Comparison of ENCODE assay signal across 15 cellular contexts in genomic region chr16:87762071-87762571, GRCh38. TPM values are rescaled to one million over a fixed set of nuclear protein-coding genes. Genes with fewer than 3 reads are reported as not detected.
DNase-seq lines count a peak whose midpoint lies in the region; ATAC-seq and TF ChIP-seq lines count a peak whose summit lies in the region.
"Had no signal": no experiment of that assay in that cellular context is flagged by ENCODE, and none has a peak within 500 bp of the region (broad histone marks: within the 10 kb centered on the region; RNA-seq: fewer than 3 reads in every experiment).

No MANE protein-coding gene starts in this region.

- H3K36me3 ChIP-seq in CD8-positive, alpha-beta T cell (ENCODE audit: insufficient read depth, low read length), result peaks cover 39% of the 10 kb centered on the region
- H3K36me3 ChIP-seq in naive thymus-derived CD4-positive, alpha-beta T cell (ENCODE audit: control insufficient read depth in 2 of 3, insufficient read depth in 3 of 3, low read length in 3 of 3), result peaks cover 0 to 57% (median 7%) of the 10 kb centered on the region in 3 experiments
- H3K36me3 ChIP-seq: colonic mucosa had no signal

- ATAC-seq in CD8-positive, alpha-beta T cell, result peak; percentile 45
- ATAC-seq in naive thymus-derived CD4-positive, alpha-beta T cell, result peak; percentile 64
- ATAC-seq: stimulated activated naive B cell treated with anti-CD40 and anti-IgM and Interleukin-4, amounts not matched to agents 10 μg/mL and 1 μg/mL and 100 μg/mL, for 72 hours had no signal

- H3K4me1 ChIP-seq in CD8-positive, alpha-beta T cell (ENCODE audit: insufficient read depth, low read length), result peaks cover 46% of the 10 kb centered on the region
- H3K4me1 ChIP-seq in naive thymus-derived CD4-positive, alpha-beta T cell (ENCODE audit: control insufficient read depth in 2 of 2, insufficient read depth in 2 of 2, low read length in 2 of 2), result peaks cover 25 to 45% of the 10 kb centered on the region in 2 donors

- no peak for TF ChIP-seq CTCF in CD8-positive, alpha-beta T cell (IDR thresholded peaks at IDR 0.05)
- TF ChIP-seq CTCF in HFFc6 (IDR thresholded peaks at IDR 0.05), result no peak
- TF ChIP-seq CTCF in osteocyte (IDR thresholded peaks at IDR 0.05), result no peak

- no peaks in the 10 kb centered on the region for H3K27me3 Mint-ChIP-seq in CD8-positive, alpha-beta T cell (ENCODE audit: low read depth)
- no peaks in the 10 kb centered on the region for H3K27me3 Mint-ChIP-seq in naive thymus-derived CD4-positive, alpha-beta T cell
- peaks cover 4% of the 10 kb centered on the region for H3K27me3 Mint-ChIP-seq in HFFc6 (ENCODE audit: insufficient read depth)
- no peaks in the 10 kb centered on the region for H3K27me3 Mint-ChIP-seq in osteocyte (ENCODE audit: unreplicated experiment)
- H3K27me3 Mint-ChIP-seq: stimulated activated naive B cell treated with anti-CD40 and anti-IgM and Interleukin-4, amounts not matched to agents 10 μg/mL and 1 μg/mL and 100 μg/mL, for 72 hours had no signal

- H3K36me3 Mint-ChIP-seq in CD8-positive, alpha-beta T cell, result peaks cover 62% of the 10 kb centered on the region
- H3K36me3 Mint-ChIP-seq in naive thymus-derived CD4-positive, alpha-beta T cell, result peaks cover 0 to 39% (median 17%) of the 10 kb centered on the region in 5 donors
- H3K36me3 Mint-ChIP-seq in HFFc6 (ENCODE audit: low read depth) (peaks cover 10% of the 10 kb centered on the region), osteocyte (ENCODE audit: unreplicated experiment) (peaks cover 14% of the 10 kb centered on the region)

- POLR2A ChIA-PET in CD8-positive, alpha-beta T cell (lab: Charles Lee), result interaction anchor here (0.5 kb wide), 1 partner anchor 7 kb away, joined by 3 read pairs; no protein-coding TSS in a partner anchor
- POLR2A ChIA-PET in naive thymus-derived CD4-positive, alpha-beta T cell (lab: Charles Lee), result no interaction called here

- no peaks in the 10 kb centered on the region for H3K9me3 ChIP-seq in CD8-positive, alpha-beta T cell (ENCODE audit: low read length)
- H3K9me3 ChIP-seq in naive thymus-derived CD4-positive, alpha-beta T cell (ENCODE audit: control insufficient read depth in 2 of 3, low read length in 3 of 3), result no peaks in the 10 kb centered on the region
- H3K9me3 ChIP-seq: colonic mucosa had no signal

- DNase-seq in CD8-positive, alpha-beta T cell, result peak; percentile 12 to 80 (median 45)
- DNase-seq in NAMALWA (ENCODE audit: low spot score) (peak; percentile 40), C1 segment of cervical spinal cord (lab: John Stamatoyannopoulos, UW) (no peak), HFFc6 (no peak), HPDE6-E6E7 (ENCODE audit: extremely low spot score) (no peak), osteocyte (ENCODE audit: extremely low spot score, unreplicated experiment) (no peak)
- DNase-seq in activated CD8-positive, alpha-beta memory T cell treated with anti-CD3 and anti-CD28 coated beads, Interleukin-2, amount 50 U/mL, for 4 hours, result peak; percentile 49
- DNase-seq in naive thymus-derived CD4-positive, alpha-beta T cell, result no peak
- DNase-seq: anterior cingulate cortex; DND-41; islet precursor cell; NCI-H1048; stimulated activated CD4-positive, alpha-beta T cell treated with anti-CD3 and anti-CD28 coated beads, Interleukin-4, amount 100 ng/mL, for 24 hours; stimulated activated naive B cell treated with anti-CD40 and anti-IgM and Interleukin-4, amounts not matched to agents 10 μg/mL and 1 μg/mL and 100 μg/mL, for 72 hours had no signal

- peak overlapping the region; percentile 90 for H3K27ac Mint-ChIP-seq in CD8-positive, alpha-beta T cell
- peak overlapping the region in 5 of 9 donors; percentile 2 to 77 (median 31) for H3K27ac Mint-ChIP-seq in naive thymus-derived CD4-positive, alpha-beta T cell
- H3K27ac Mint-ChIP-seq in HFFc6 (no peak overlapping the region), osteocyte (ENCODE audit: unreplicated experiment) (no peak overlapping the region)
- H3K27ac Mint-ChIP-seq: stimulated activated naive B cell treated with anti-CD40 and anti-IgM and Interleukin-4, amounts not matched to agents 10 μg/mL and 1 μg/mL and 100 μg/mL, for 72 hours had no signal

- no peak overlapping the region for H3K4me3 ChIP-seq in CD8-positive, alpha-beta T cell (ENCODE audit: low read depth, low read length)
- no peak overlapping the region for H3K4me3 ChIP-seq in naive thymus-derived CD4-positive, alpha-beta T cell (ENCODE audit: low read length)
- H3K4me3 ChIP-seq: colonic mucosa had no signal

- no peaks in the 10 kb centered on the region for H3K27me3 ChIP-seq in CD8-positive, alpha-beta T cell (ENCODE audit: insufficient read depth, low read length)
- H3K27me3 ChIP-seq in naive thymus-derived CD4-positive, alpha-beta T cell (ENCODE audit: control insufficient read depth in 2 of 2, insufficient read depth in 2 of 2, low read length in 2 of 2), result no peaks in the 10 kb centered on the region
- H3K27me3 ChIP-seq: colonic mucosa had no signal

- peaks cover 51% of the 10 kb centered on the region for H3K4me1 Mint-ChIP-seq in CD8-positive, alpha-beta T cell (ENCODE audit: low read depth)
- H3K4me1 Mint-ChIP-seq in naive thymus-derived CD4-positive, alpha-beta T cell, result peaks cover 19 to 55% (median 44%) of the 10 kb centered on the region in 7 donors
- H3K4me1 Mint-ChIP-seq in HFFc6 (ENCODE audit: low read depth) (peaks cover 31% of the 10 kb centered on the region), osteocyte (ENCODE audit: unreplicated experiment) (peaks cover 15% of the 10 kb centered on the region)

- peak overlapping the region; percentile 53 for H3K4me3 Mint-ChIP-seq in CD8-positive, alpha-beta T cell
- peak overlapping the region in 8 of 10 donors; percentile 8 to 66 (median 32) for H3K4me3 Mint-ChIP-seq in naive thymus-derived CD4-positive, alpha-beta T cell
- H3K4me3 Mint-ChIP-seq in HFFc6 (no peak overlapping the region), osteocyte (ENCODE audit: unreplicated experiment) (no peak overlapping the region)
- H3K4me3 Mint-ChIP-seq: stimulated activated naive B cell treated with anti-CD40 and anti-IgM and Interleukin-4, amounts not matched to agents 10 μg/mL and 1 μg/mL and 100 μg/mL, for 72 hours had no signal

- no peaks in the 10 kb centered on the region for H3K9me3 Mint-ChIP-seq in CD8-positive, alpha-beta T cell
- H3K9me3 Mint-ChIP-seq in naive thymus-derived CD4-positive, alpha-beta T cell, result no peaks in the 10 kb centered on the region
- H3K9me3 Mint-ChIP-seq in HFFc6, result no peaks in the 10 kb centered on the region
- no peaks in the 10 kb centered on the region for H3K9me3 Mint-ChIP-seq in osteocyte (ENCODE audit: unreplicated experiment)
- H3K9me3 Mint-ChIP-seq: stimulated activated naive B cell treated with anti-CD40 and anti-IgM and Interleukin-4, amounts not matched to agents 10 μg/mL and 1 μg/mL and 100 μg/mL, for 72 hours had no signal

- CTCF ChIA-PET in CD8-positive, alpha-beta T cell (lab: Charles Lee), result interaction anchor here (0.8 to 9.3 kb wide), 3 partner anchors 10 to 126 kb away, joined by 4 to 71 read pairs (median 5); no protein-coding TSS in a partner anchor
- CTCF ChIA-PET in naive thymus-derived CD4-positive, alpha-beta T cell (lab: Charles Lee), result interaction anchor here (1.1 kb wide), 1 partner anchor 17 kb away, joined by 3 read pairs; no protein-coding TSS in a partner anchor

- peak overlapping the region; percentile 36 for H3K27ac ChIP-seq in CD8-positive, alpha-beta T cell (ENCODE audit: low read depth, low read length)
- H3K27ac ChIP-seq in naive thymus-derived CD4-positive, alpha-beta T cell (ENCODE audit: low read depth, low read length), result no peak overlapping the region

- intact Hi-C loops in CD8-positive, alpha-beta T cell (cut with DNase I, micrococcal nuclease), result loop anchor here (5.0 to 10.0 kb wide), 2 partner anchors 943 to 1095 kb away; partner anchors contain the start of genes CTU2 (in 1 of the 2), GALNS (in 1 of the 2), RNF166 (in 1 of the 2) and TRAPPC2L (in 1 of the 2)
- intact Hi-C loops in naive thymus-derived CD4-positive, alpha-beta T cell (cut with micrococcal nuclease), result loop anchor here in 1 of 2 donors (10.0 kb wide), 1 partner anchor 1197 kb away; the partner anchor contains the start of gene FOXC2

RNA-seq across cellular contexts. Expression of gene KLHDC4, which starts 3.7 kb away (rescaled TPM):
- total RNA-seq in CD8-positive, alpha-beta T cell, result 10 to 100 TPM; 74.0 to 81.6 TPM
- 100 to 1,000 TPM in 2 of 5 experiments, 10 to 100 TPM in 3; 82.9 to 110 (median 85.3) TPM for total RNA-seq in naive thymus-derived CD4-positive, alpha-beta T cell
- 10 to 100 TPM; 20.0 to 29.6 TPM for polyA plus RNA-seq in naive thymus-derived CD4-positive, alpha-beta T cell
- 10 to 100 TPM; 18.4 to 23.7 (median 21.7) TPM for total RNA-seq in HFFc6 (2021; fragmentation: NEBNext Ultra II Directional; extraction: Animal tissue kit (Norgen Biotek cat#: 25700))
- 31.0 and 33.2 TPM in 2 replicates for total RNA-seq in osteocyte

Comparison
In these comparisons a context has a peak if more than half of its experiments do, and no peak if none do; other contexts are left out.
1. DNase-seq: peak in CD8-positive, alpha-beta T cell (7 of 7), NAMALWA (single experiment) and activated CD8-positive, alpha-beta memory T cell treated with anti-CD3 and anti-CD28 coated beads, Interleukin-2, amount 50 U/mL, for 4 hours (single experiment); none in naive thymus-derived CD4-positive, alpha-beta T cell (0 of 9), C1 segment of cervical spinal cord (0 of 14), HFFc6 (single experiment), HPDE6-E6E7 (single experiment) and osteocyte (single experiment).
2. H3K27ac Mint-ChIP-seq: peak in CD8-positive, alpha-beta T cell (single experiment) and naive thymus-derived CD4-positive, alpha-beta T cell (5 of 9); none in HFFc6 (single experiment) and osteocyte (single experiment).
3. H3K4me3 Mint-ChIP-seq: peak in CD8-positive, alpha-beta T cell (single experiment) and naive thymus-derived CD4-positive, alpha-beta T cell (8 of 10); none in HFFc6 (single experiment) and osteocyte (single experiment).